In genomic region chr13:60427285-60427684, GRCh38 we compare ENCODE assay signal across 13 cellular contexts. TPM values are rescaled to one million over a fixed set of nuclear protein-coding genes. Genes with fewer than 3 reads are reported as not detected.
DNase-seq lines count a peak whose midpoint lies in the region; ATAC-seq and TF ChIP-seq lines count a peak whose summit lies in the region.
"Had no signal": no experiment of that assay in that cellular context is flagged by ENCODE, and none has a peak within 500 bp of the region (broad histone marks: within the 10 kb centered on the region; RNA-seq: fewer than 3 reads in every experiment).

No MANE protein-coding gene starts in this region.

- CTCF ChIA-PET in CD8-positive, alpha-beta memory T cell (lab: Charles Lee): interaction anchor here (1.0 to 2.8 kb wide), 2 partner anchors 22 to 30 kb away, joined by 4 to 11 read pairs; partner anchors contain the start of gene TDRD3

- H3K4me1 ChIP-seq in CD8-positive, alpha-beta memory T cell (ENCODE audit: insufficient read depth, low read length): peaks cover 16% of the 10 kb centered on the region
- H3K4me1 ChIP-seq in MM.1S (ENCODE audit: low read length): peaks cover 7% of the 10 kb centered on the region; the same call in 1 of the 2 replicates

- H3K27ac ChIP-seq in CD8-positive, alpha-beta memory T cell (ENCODE audit: low read depth, low read length): peak overlapping the region; percentile 29
- H3K27ac ChIP-seq in MM.1S (ENCODE audit: low read length): peak overlapping the region; percentile 46; the same call in 1 of the 2 replicates
- H3K27ac ChIP-seq: right atrium auricular region had no signal

- H2AFZ ChIP-seq in MM.1S (ENCODE audit: low read length): 0 out of 2 replicates have a peak overlapping the region, but pooled peaks have one; percentile 27

- peak in 1 of 5 donors; percentile 9 for DNase-seq in CD8-positive, alpha-beta memory T cell
- DNase-seq in MM.1S (peak; percentile 78), SKM-1 treated with dmso at 0.1 percent for 144 hours (lab: John Stamatoyannopoulos, UW; ENCODE audit: unreplicated experiment) (no peak), NCI-H748 treated with DMSO at 0.1 percent for 48 hours (lab: John Stamatoyannopoulos, UW) (no peak), NCI-H524 treated with DMSO at 0.1 percent for 48 hours (lab: John Stamatoyannopoulos, UW) (no peak), left ventricle myocardium superior (no peak)
- DNase-seq: activated naive CD4-positive, alpha-beta T cell; central memory CD4-positive, alpha-beta T cell; NCI-H510A; SHP77 had no signal

- ATAC-seq in GM19023 (IDR thresholded peaks at IDR 0.05; ENCODE audit: unreplicated experiment) (peak; percentile 64), HG02678 (IDR thresholded peaks at IDR 0.05; ENCODE audit: unreplicated experiment) (peak; percentile 57), left ventricle myocardium superior (no peak)

- no peaks in the 10 kb centered on the region for H3K9me2 ChIP-seq in MM.1S (replicated peaks; ENCODE audit: insufficient read depth, low read length)

- intact Hi-C loops in left ventricle myocardium superior (cut with micrococcal nuclease): no loop called here

- peak overlapping the region; percentile 38 to 85 (median 71) for H3K4me3 Mint-ChIP-seq in CD8-positive, alpha-beta memory T cell

- H3F3A ChIP-seq in MM.1S (ENCODE audit: insufficient read depth, low read length): peaks cover 2% of the 10 kb centered on the region; the same call in 1 of the 2 replicates

- H3K4me3 ChIP-seq in CD8-positive, alpha-beta memory T cell (ENCODE audit: low read length): no peak overlapping the region
- no peak overlapping the region for H3K4me3 ChIP-seq in MM.1S (ENCODE audit: low read length)
- H3K4me3 ChIP-seq: right atrium auricular region had no signal

- no peaks in the 10 kb centered on the region for H4K20me1 ChIP-seq in MM.1S (ENCODE audit: insufficient read depth, low read length)

- no peaks in the 10 kb centered on the region for H3K27me3 Mint-ChIP-seq in CD8-positive, alpha-beta memory T cell

- no peaks in the 10 kb centered on the region for H3K27me3 ChIP-seq in CD8-positive, alpha-beta memory T cell (ENCODE audit: insufficient read depth, low read length, poor library complexity, severe bottlenecking)
- no peaks in the 10 kb centered on the region for H3K27me3 ChIP-seq in MM.1S (replicated peaks; ENCODE audit: insufficient read depth, low read length)
- H3K27me3 ChIP-seq: right atrium auricular region had no signal

- no peaks in the 10 kb centered on the region for H3K9me3 ChIP-seq in CD8-positive, alpha-beta memory T cell (ENCODE audit: low read length)
- no peaks in the 10 kb centered on the region for H3K9me3 ChIP-seq in MM.1S (replicated peaks; ENCODE audit: insufficient read depth, low read length)
- H3K9me3 ChIP-seq: right atrium auricular region had no signal

- H3K9me3 Mint-ChIP-seq in CD8-positive, alpha-beta memory T cell: no peaks in the 10 kb centered on the region

- H3K36me3 ChIP-seq in CD8-positive, alpha-beta memory T cell (ENCODE audit: insufficient read depth, low read length): no peaks in the 10 kb centered on the region
- H3K36me3 ChIP-seq in MM.1S (replicated peaks; ENCODE audit: insufficient read depth, low read length): no peaks in the 10 kb centered on the region
- H3K36me3 ChIP-seq: right atrium auricular region had no signal

- POLR2A ChIA-PET in CD8-positive, alpha-beta memory T cell (lab: Charles Lee): no interaction called here

- no peaks in the 10 kb centered on the region for H3K79me2 ChIP-seq in MM.1S (ENCODE audit: low read length)

- H3K4me2 ChIP-seq in MM.1S (ENCODE audit: low read depth, low read length): peak overlapping the region; percentile 45; the same call in 1 of the 2 replicates

- H3K36me3 Mint-ChIP-seq in CD8-positive, alpha-beta memory T cell: no peaks in the 10 kb centered on the region

- H3K27ac Mint-ChIP-seq in CD8-positive, alpha-beta memory T cell: peak overlapping the region; percentile 79 to 99 (median 90)

- no peak overlapping the region for H3K9ac ChIP-seq in MM.1S (ENCODE audit: low read length)

- TF ChIP-seq CTCF in MM.1S (IDR thresholded peaks at IDR 0.05; ENCODE audit: low read length): no peak

- H3K4me1 Mint-ChIP-seq in CD8-positive, alpha-beta memory T cell: peaks cover 35 to 52% (median 42%) of the 10 kb centered on the region in 3 donors

RNA-seq across cellular contexts. Expression of gene TDRD3, which starts 30.3 kb away (rescaled TPM):
- total RNA-seq in CD8-positive, alpha-beta memory T cell: 10 to 100 TPM; 21.2 to 22.7 TPM
- polyA plus RNA-seq in CD8-positive, alpha-beta memory T cell: 8.7 TPM
- total RNA-seq in left ventricle myocardium superior: 43.5 TPM
